In the genomic region with DNA sequence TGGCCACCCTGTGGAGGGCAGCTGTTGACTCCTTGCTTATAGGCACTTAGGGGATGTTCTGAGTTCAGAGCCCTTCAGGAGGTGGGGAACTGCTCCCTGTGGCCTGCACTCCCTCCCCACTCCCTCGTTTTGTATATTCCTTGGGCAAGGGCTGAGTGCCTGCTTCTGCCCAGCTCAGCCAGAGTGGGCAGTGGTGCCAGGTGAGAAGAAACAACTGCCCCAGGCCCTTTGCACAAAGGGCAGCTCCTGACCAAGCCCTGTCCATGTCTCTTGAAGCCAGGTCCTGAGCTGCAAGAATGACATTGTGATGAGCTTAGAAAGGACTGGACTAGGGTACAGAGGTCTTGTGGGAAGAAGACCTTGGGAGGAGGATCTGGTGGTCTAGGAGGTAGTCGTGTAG, we compare ENCODE assay signal across 16 cellular contexts. TPM values are rescaled to one million over a fixed set of nuclear protein-coding genes. Genes with fewer than 3 reads are reported as not detected.
DNase-seq lines count a peak whose midpoint lies in the region; ATAC-seq, FAIRE-seq and TF ChIP-seq lines count a peak whose summit lies in the region.
"Had no signal": no experiment of that assay in that cellular context is flagged by ENCODE, and none has a peak within 500 bp of the region (broad histone marks: within the 10 kb centered on the region; RNA-seq: fewer than 3 reads in every experiment).

No MANE protein-coding gene starts in this region.

- no peak overlapping the region for H3K4me3 ChIP-seq in ACC112 (ENCODE audit: low read depth, low read length)
- no peak overlapping the region for H3K4me3 ChIP-seq in GM23338
- H3K4me3 ChIP-seq in astrocyte (ENCODE audit: insufficient read depth, low read depth, low read length): no peak overlapping the region
- no peak overlapping the region for H3K4me3 ChIP-seq in HAP-1

- no peak for DNase-seq in GM23338 (ENCODE audit: low spot score)
- no peak for DNase-seq in astrocyte (ENCODE audit: low read depth)
- DNase-seq in HAP-1 (ENCODE audit: low spot score in 2 of 2): no peak
- DNase-seq: caudate nucleus, GM23248, NCI-H524, PC-3 had no signal

- H3K9me3 Mint-ChIP-seq in GM23338 (no peaks in the 10 kb centered on the region; the same call in 2 of the 3 replicates), astrocyte (ENCODE audit: unreplicated experiment) (no peaks in the 10 kb centered on the region), nephron (no peaks in the 10 kb centered on the region)
- H3K9me3 Mint-ChIP-seq: stimulated activated memory B cell treated with anti-CD40 and anti-IgM and Interleukin-4, amounts not matched to agents 10 μg/mL and 1 μg/mL and 100 μg/mL, for 72 hours had no signal

- H3K4me1 Mint-ChIP-seq in GM23338: peaks cover 37% of the 10 kb centered on the region
- H3K4me1 Mint-ChIP-seq in astrocyte (ENCODE audit: low read depth, unreplicated experiment): peaks cover 10% of the 10 kb centered on the region
- peaks cover 14% of the 10 kb centered on the region for H3K4me1 Mint-ChIP-seq in nephron

- ATAC-seq in GM23338 (no peak), GM18870 (IDR thresholded peaks at IDR 0.05; ENCODE audit: unreplicated experiment) (no peak), HG03460 (IDR thresholded peaks at IDR 0.05; ENCODE audit: unreplicated experiment) (no peak), GM18861 (IDR thresholded peaks at IDR 0.05; ENCODE audit: unreplicated experiment) (no peak)
- ATAC-seq: PC-3; stimulated activated memory B cell treated with anti-CD40 and anti-IgM and Interleukin-4, amounts not matched to agents 10 μg/mL and 1 μg/mL and 100 μg/mL, for 72 hours had no signal

- H2AFZ ChIP-seq in ACC112 (ENCODE audit: low read length, unreplicated experiment) (no peak overlapping the region), GM23338 (no peak overlapping the region), astrocyte (ENCODE audit: low read depth, low read length) (no peak overlapping the region)
- H2AFZ ChIP-seq: GM23248 had no signal

- H3K27ac Mint-ChIP-seq in GM23338 (peak overlapping the region; percentile 63), astrocyte (ENCODE audit: unreplicated experiment) (no peak overlapping the region), nephron (no peak overlapping the region)
- H3K27ac Mint-ChIP-seq: stimulated activated memory B cell treated with anti-CD40 and anti-IgM and Interleukin-4, amounts not matched to agents 10 μg/mL and 1 μg/mL and 100 μg/mL, for 72 hours had no signal

- H3K27ac ChIP-seq in ACC112 (ENCODE audit: low read depth, low read length) (peak overlapping the region; percentile 92; the same call in 1 of the 2 replicates), GM23338 (ENCODE audit: low read depth) (no peak overlapping the region), astrocyte (ENCODE audit: low read depth, low read length) (no peak overlapping the region)
- H3K27ac ChIP-seq: KMS-11 had no signal

- no peak for FAIRE-seq in astrocyte (lab: Jason Lieb, UNC)
- FAIRE-seq: endometrium, frontal cortex had no signal

- H3K4me1 ChIP-seq in ACC112 (ENCODE audit: control insufficient read depth, insufficient read depth, low read length, unreplicated experiment) (peaks cover 23% of the 10 kb centered on the region), GM23338 (ENCODE audit: insufficient read depth) (peaks cover 26% of the 10 kb centered on the region), astrocyte (ENCODE audit: insufficient read depth, low read length) (peaks cover 18% of the 10 kb centered on the region), HAP-1 (peaks cover 12% of the 10 kb centered on the region)

- TF ChIP-seq CTCF in GM23338 (conservative IDR thresholded peaks at IDR 0.05; ENCODE audit: low read depth in 2 of 2) (no peak), astrocyte (IDR thresholded peaks at IDR 0.05; ENCODE audit: insufficient read depth, low read depth, low read length) (no peak), nephron (IDR thresholded peaks at IDR 0.05; ENCODE audit: unreplicated experiment in 3 of 3) (no peak)

- H3K79me2 ChIP-seq in ACC112 (ENCODE audit: control insufficient read depth, insufficient read depth, low read length, unreplicated experiment) (peaks cover 37% of the 10 kb centered on the region), GM23338 (replicated peaks; ENCODE audit: insufficient read depth) (peaks cover 12% of the 10 kb centered on the region), astrocyte (ENCODE audit: insufficient read depth, low read length) (peaks cover 2% of the 10 kb centered on the region)

- H4K20me1 ChIP-seq in GM23338 (replicated peaks; ENCODE audit: insufficient read depth) (peaks cover 5% of the 10 kb centered on the region), astrocyte (ENCODE audit: insufficient read depth, low read length) (peaks cover 9% of the 10 kb centered on the region)

- H3K36me3 Mint-ChIP-seq in GM23338 (ENCODE audit: low read depth) (no peaks in the 10 kb centered on the region), astrocyte (ENCODE audit: low read depth, unreplicated experiment) (peaks cover 3% of the 10 kb centered on the region), nephron (ENCODE audit: low read depth) (no peaks in the 10 kb centered on the region)
- H3K36me3 Mint-ChIP-seq: stimulated activated memory B cell treated with anti-CD40 and anti-IgM and Interleukin-4, amounts not matched to agents 10 μg/mL and 1 μg/mL and 100 μg/mL, for 72 hours had no signal

- H3F3A ChIP-seq in GM23338 (replicated peaks; ENCODE audit: low read depth): peaks cover 16% of the 10 kb centered on the region; the same call in 1 of the 2 replicates

- peak overlapping the region; percentile 93; the same call in 1 of the 3 replicates for H3K4me3 Mint-ChIP-seq in GM23338
- H3K4me3 Mint-ChIP-seq in astrocyte (ENCODE audit: unreplicated experiment): peak overlapping the region; percentile 35
- peak overlapping the region; percentile 22 to 55 (median 50) for H3K4me3 Mint-ChIP-seq in nephron
- H3K4me3 Mint-ChIP-seq: stimulated activated memory B cell treated with anti-CD40 and anti-IgM and Interleukin-4, amounts not matched to agents 10 μg/mL and 1 μg/mL and 100 μg/mL, for 72 hours had no signal

- no peak overlapping the region for H3K9ac ChIP-seq in astrocyte (ENCODE audit: low read length)
- H3K9ac ChIP-seq: KMS-11 had no signal

- peaks cover 14% of the 10 kb centered on the region for H3K27me3 Mint-ChIP-seq in GM23338 (ENCODE audit: insufficient read depth, low read depth, poor library complexity)
- H3K27me3 Mint-ChIP-seq in astrocyte (ENCODE audit: low read depth, unreplicated experiment): peaks cover 3% of the 10 kb centered on the region
- no peaks in the 10 kb centered on the region for H3K27me3 Mint-ChIP-seq in nephron (ENCODE audit: low read depth)
- H3K27me3 Mint-ChIP-seq: stimulated activated memory B cell treated with anti-CD40 and anti-IgM and Interleukin-4, amounts not matched to agents 10 μg/mL and 1 μg/mL and 100 μg/mL, for 72 hours had no signal

- no peaks in the 10 kb centered on the region for H3K9me2 ChIP-seq in GM23338 (ENCODE audit: insufficient read depth)

- no peaks in the 10 kb centered on the region for H3K27me3 ChIP-seq in ACC112 (ENCODE audit: insufficient read depth, low read length)
- no peaks in the 10 kb centered on the region for H3K27me3 ChIP-seq in GM23338 (ENCODE audit: insufficient read depth)
- H3K27me3 ChIP-seq in astrocyte (ENCODE audit: insufficient read depth, low read length): no peaks in the 10 kb centered on the region
- no peaks in the 10 kb centered on the region for H3K27me3 ChIP-seq in HAP-1 (ENCODE audit: low read depth)

- H3K36me3 ChIP-seq in ACC112 (ENCODE audit: insufficient read depth, low read length): no peaks in the 10 kb centered on the region
- H3K36me3 ChIP-seq in GM23338 (ENCODE audit: insufficient read depth): no peaks in the 10 kb centered on the region
- no peaks in the 10 kb centered on the region for H3K36me3 ChIP-seq in astrocyte (ENCODE audit: insufficient read depth, low read length)
- no peaks in the 10 kb centered on the region for H3K36me3 ChIP-seq in HAP-1 (replicated peaks)

- in situ Hi-C loops in HAP-1 (cut with MboI; ENCODE audit: low sequenced_read_pairs): no loop called here

- H3K4me2 ChIP-seq in GM23338 (no peak overlapping the region; the same call in 1 of the 2 replicates), astrocyte (ENCODE audit: low read length) (no peak overlapping the region)

- H3K9me3 ChIP-seq in astrocyte (ENCODE audit: insufficient read depth, low read depth, low read length) (no peaks in the 10 kb centered on the region), HAP-1 (no peaks in the 10 kb centered on the region)

TF ChIP-seq in GM23338, 12 proteins besides CTCF, POLR2A, EP300 and RAD21 (continues in another document):
- TF ChIP-seq NANOG (IDR thresholded peaks at IDR 0.05; ENCODE audit: borderline replicate concordance): no peak
- TF ChIP-seq EZH2phosphoT487 (IDR thresholded peaks at IDR 0.05; ENCODE audit: unreplicated experiment): no peak
- TF ChIP-seq CREB1 (CRISPR knock-in tag; IDR thresholded peaks at IDR 0.05; ENCODE audit: low read depth): no peak

RNA-seq across cellular contexts. Expression of a gene that starts 2.2 kb away (rescaled TPM):
- total RNA-seq in GM23338 (2014; rRNA removed; shearing (Covaris generic)): 88.7 and 102 TPM in 2 replicates
- 79.0 and 79.4 TPM in 2 replicates for polyA plus RNA-seq in GM23338 (2016; fragmentation: Nextera tagmentation; extraction: Ambion mirVana)
- 38.7 and 46.3 TPM in 2 replicates for total RNA-seq in astrocyte

RNA-seq across cellular contexts. Expression of a gene that starts 23.9 kb away (rescaled TPM):
- total RNA-seq in GM23338 (2014; rRNA removed; shearing (Covaris generic)): 1.7 and 6.0 TPM in 2 replicates
- 2.2 TPM in 2 replicates for polyA plus RNA-seq in GM23338 (2016; fragmentation: Nextera tagmentation; extraction: Ambion mirVana)
- total RNA-seq in astrocyte: not detected in 2 replicates
- total RNA-seq: frontal cortex, GM23248, PC-3 had no signal

RNA-seq across cellular contexts. Expression of a gene that starts 46.6 kb away (rescaled TPM):
- total RNA-seq in GM23338 (2014; rRNA removed; shearing (Covaris generic)): 22.6 and 23.0 TPM in 2 replicates
- polyA plus RNA-seq in GM23338 (2016; fragmentation: Nextera tagmentation; extraction: Ambion mirVana): 7.4 and 7.6 TPM in 2 replicates
- 0.79 and 1.7 TPM in 2 replicates for total RNA-seq in astrocyte

RNA-seq across cellular contexts. Expression of a gene that starts 57.1 kb away (rescaled TPM):
- total RNA-seq in GM23338 (2014; rRNA removed; shearing (Covaris generic)): 474 and 552 TPM in 2 replicates
- 478 and 498 TPM in 2 replicates for polyA plus RNA-seq in GM23338 (2016; fragmentation: Nextera tagmentation; extraction: Ambion mirVana)
- total RNA-seq in astrocyte: 29.3 and 30.1 TPM in 2 replicates

Comparison
In these comparisons a context has a peak if more than half of its experiments do, and no peak if none do; other contexts are left out.
1. H3K4me3 Mint-ChIP-seq: peak in every context shown above with its lines; median percentile 93 in GM23338; 50 in nephron; 35 in astrocyte.